1 cellular context compared by ENCODE assay signal in genomic region chr1:21216835-21217811, GRCh38.
TF ChIP-seq lines count a peak whose summit lies in the region.

No MANE protein-coding gene starts in this region.

TF ChIP-seq in K562, 482 proteins besides CTCF, POLR2A, EP300 and RAD21 (continued from another document):
- TF ChIP-seq USF1 (CRISPR knock-in tag; IDR thresholded peaks at IDR 0.05) (no peak), BMI1 (IDR thresholded peaks at IDR 0.05; ENCODE audit: low read length) (no peak), FOXJ2 (tag; IDR thresholded peaks at IDR 0.05) (no peak), MAFG (tag; conservative IDR thresholded peaks at IDR 0.05) (no peak), ZBTB7A (IDR thresholded peaks at IDR 0.05; ENCODE audit: borderline replicate concordance, control insufficient read depth, low read depth, low read length) (peak; percentile 31; the same call in 1 of the 2 replicates), CBFA2T3 (IDR thresholded peaks at IDR 0.05) (peak; percentile 48), TFAP4 (CRISPR knock-in tag; IDR thresholded peaks at IDR 0.05; ENCODE audit: borderline replicate concordance) (peak; percentile 48; the same call in 1 of the 2 replicates), CHD1 (IDR thresholded peaks at IDR 0.05; ENCODE audit: low read length) (no peak), SMC3 (conservative IDR thresholded peaks at IDR 0.05; ENCODE audit: insufficient read depth, low read depth, low read length) (peak; percentile 62), DDX20 (tag; IDR thresholded peaks at IDR 0.05; ENCODE audit: low read depth) (no peak)
